ENCODE assay signal across 1 cellular context in the genomic region with DNA sequence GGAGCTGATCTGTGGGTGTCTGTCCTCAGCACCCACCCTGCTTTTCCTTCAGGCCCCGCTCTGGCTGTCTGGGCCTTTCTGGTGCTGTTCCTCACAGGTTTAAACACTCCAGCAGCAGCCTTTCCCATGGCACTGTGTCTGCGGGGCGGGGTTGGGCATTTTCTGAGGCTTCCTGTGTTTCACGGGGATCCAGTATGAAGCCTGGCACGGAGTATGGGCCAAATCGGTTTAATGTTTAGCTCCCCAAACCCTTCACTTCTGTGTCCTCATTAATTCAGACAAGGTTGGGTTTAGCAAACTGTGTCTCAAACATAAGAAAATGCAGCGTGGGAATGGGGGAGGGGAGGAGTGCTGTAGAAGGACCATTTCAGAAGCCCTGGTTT.
TF ChIP-seq lines count a peak whose summit lies in the region.

No MANE protein-coding gene starts in this region.

TF ChIP-seq in IMR-90, 13 proteins besides CTCF, POLR2A, EP300 and RAD21 (continued from another document):
- TF ChIP-seq, protein P1, sequence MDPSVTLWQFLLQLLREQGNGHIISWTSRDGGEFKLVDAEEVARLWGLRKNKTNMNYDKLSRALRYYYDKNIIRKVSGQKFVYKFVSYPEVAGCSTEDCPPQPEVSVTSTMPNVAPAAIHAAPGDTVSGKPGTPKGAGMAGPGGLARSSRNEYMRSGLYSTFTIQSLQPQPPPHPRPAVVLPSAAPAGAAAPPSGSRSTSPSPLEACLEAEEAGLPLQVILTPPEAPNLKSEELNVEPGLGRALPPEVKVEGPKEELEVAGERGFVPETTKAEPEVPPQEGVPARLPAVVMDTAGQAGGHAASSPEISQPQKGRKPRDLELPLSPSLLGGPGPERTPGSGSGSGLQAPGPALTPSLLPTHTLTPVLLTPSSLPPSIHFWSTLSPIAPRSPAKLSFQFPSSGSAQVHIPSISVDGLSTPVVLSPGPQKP (IDR thresholded peaks at IDR 0.05; ENCODE audit: borderline replicate concordance, low read depth, low read length): no peak
